Comparison of ENCODE assay signal across 8 cellular contexts in the genomic region with DNA sequence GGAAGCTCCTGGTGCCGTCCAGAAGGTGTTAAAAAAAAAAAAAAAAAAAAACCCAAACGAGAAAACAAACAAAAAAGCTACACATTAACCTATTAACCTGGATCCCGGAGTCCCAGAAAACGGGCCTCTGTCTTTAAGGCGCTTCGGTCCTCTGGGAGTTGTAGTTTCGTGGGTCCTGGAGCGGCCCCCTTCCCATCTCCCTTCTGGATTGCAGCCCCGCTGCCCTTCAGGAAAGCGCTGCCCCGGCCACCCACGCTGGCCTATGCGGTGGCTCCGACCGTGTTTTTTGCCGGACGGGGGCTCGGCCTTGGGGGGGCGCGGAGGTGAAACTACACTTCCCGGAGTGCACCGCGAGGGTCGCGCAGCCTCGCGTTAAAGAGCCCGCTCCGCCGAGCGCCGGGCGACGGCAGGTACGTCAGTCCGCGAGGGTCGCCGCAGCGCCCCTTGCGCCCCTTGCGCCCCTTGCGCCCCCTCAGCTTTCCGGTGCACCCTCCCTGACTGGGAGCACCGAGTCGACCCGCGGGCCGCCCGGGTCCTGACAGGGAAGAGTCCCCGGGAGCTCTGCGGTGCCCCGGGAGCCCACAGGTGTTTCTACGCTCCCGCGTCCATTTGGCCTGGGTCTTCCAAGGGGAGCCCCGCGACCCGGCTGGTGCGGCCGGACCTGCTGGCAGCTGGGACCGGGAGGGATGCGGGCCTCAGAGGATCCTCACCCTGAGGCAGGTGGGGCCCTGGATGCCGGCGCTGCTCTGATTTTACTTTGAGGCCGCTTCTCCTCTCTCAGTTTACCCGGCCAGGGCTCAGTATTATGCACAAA. TPM values are rescaled to one million over a fixed set of nuclear protein-coding genes. Genes with fewer than 3 reads are reported as not detected.
DNase-seq lines count a peak whose midpoint lies in the region; ATAC-seq and TF ChIP-seq lines count a peak whose summit lies in the region.

Gene FCSK, plus strand, starts transcription at position 375 of the 814 bp plus-strand sequence. CDS start 8,596 bp downstream, outside the sequence.

- H3K27me3 ChIP-seq in CD4-positive, CD25-positive, alpha-beta regulatory T cell (ENCODE audit: control insufficient read depth, insufficient read depth, low read length), result no peaks in the 10 kb centered on the region

- ATAC-seq in CD4-positive, CD25-positive, alpha-beta regulatory T cell (ENCODE audit: low read depth in 2 of 2), result peak; percentile 93
- ATAC-seq in GM19328 (IDR thresholded peaks at IDR 0.05; ENCODE audit: unreplicated experiment) (peak; percentile 81), HG03460 (IDR thresholded peaks at IDR 0.05; ENCODE audit: unreplicated experiment) (peak; percentile 86), natural killer cell (peak; percentile 87 to 94 (median 92))

- no peaks in the 10 kb centered on the region for H3K79me2 ChIP-seq in OCI-LY7 (ENCODE audit: insufficient read depth, low read depth, low read length)

- H3K9me3 ChIP-seq in CD4-positive, CD25-positive, alpha-beta regulatory T cell (ENCODE audit: control insufficient read depth in 2 of 2, low read length in 2 of 2), result no peaks in the 10 kb centered on the region
- H3K9me3 ChIP-seq in OCI-LY7 (ENCODE audit: low read length), result no peaks in the 10 kb centered on the region

- peak within 1 kb of the TSS; percentile 93 to 96 (median 94) for H3K4me3 Mint-ChIP-seq in CD4-positive, CD25-positive, alpha-beta regulatory T cell
- H3K4me3 Mint-ChIP-seq in natural killer cell, result peak within 1 kb of the TSS; percentile 95

- no peaks in the 10 kb centered on the region for H3K36me3 Mint-ChIP-seq in CD4-positive, CD25-positive, alpha-beta regulatory T cell
- no peaks in the 10 kb centered on the region for H3K36me3 Mint-ChIP-seq in natural killer cell

- H3K27ac Mint-ChIP-seq in CD4-positive, CD25-positive, alpha-beta regulatory T cell, result peak within 1 kb of the TSS; percentile 90 to 95 (median 92)
- H3K27ac Mint-ChIP-seq in natural killer cell, result peak within 1 kb of the TSS; percentile 83 to 92

- H3K9me3 Mint-ChIP-seq in CD4-positive, CD25-positive, alpha-beta regulatory T cell, result no peaks in the 10 kb centered on the region
- no peaks in the 10 kb centered on the region for H3K9me3 Mint-ChIP-seq in natural killer cell

- no TSS peak for BruUV-seq in OCI-LY7 (replicated peaks; lab: Mats Ljungman, UMichigan)

- CTCF ChIA-PET in OCI-LY7 (lab: Charles Lee; ENCODE audit: unreplicated experiment), result interaction anchor here (0.6 to 1.5 kb wide), 7 partner anchors 15 to 74 kb away, joined by 3 to 6 read pairs (median 3); partner anchors contain the start of gene ST3GAL2

- POLR2A ChIA-PET in OCI-LY7 (lab: Charles Lee), result interaction anchor here (0.7 to 2.9 kb wide), 18 partner anchors 12 to 304 kb away, joined by 3 to 19 read pairs (median 6); partner anchors contain the start of genes AARS1, COG4, SF3B3 and ST3GAL2

- H3K4me1 ChIP-seq in CD4-positive, CD25-positive, alpha-beta regulatory T cell (ENCODE audit: control insufficient read depth, insufficient read depth, low read length, poor library complexity, severe bottlenecking), result peaks cover 17% of the 10 kb centered on the region
- H3K4me1 ChIP-seq in OCI-LY7 (ENCODE audit: insufficient read depth, low read length, poor library complexity, severe bottlenecking), result peaks cover 11% of the 10 kb centered on the region

- peak within 1 kb of the TSS; percentile 84 for H3K4me3 ChIP-seq in CD4-positive, CD25-positive, alpha-beta regulatory T cell (ENCODE audit: low read depth, low read length)
- H3K4me3 ChIP-seq in OCI-LY7 (ENCODE audit: low read depth, low read length, poor library complexity, severe bottlenecking) (peak within 1 kb of the TSS; percentile 77), fibroblast of mammary gland (ENCODE audit: control insufficient read depth, low read depth, low read length) (peak within 1 kb of the TSS; percentile 85)

- H3K4me2 ChIP-seq in OCI-LY7 (ENCODE audit: low read length), result peak within 1 kb of the TSS; percentile 90

- peak within 1 kb of the TSS; percentile 92 for H2AFZ ChIP-seq in OCI-LY7 (ENCODE audit: low read length)

- no peaks in the 10 kb centered on the region for H3K36me3 ChIP-seq in CD4-positive, CD25-positive, alpha-beta regulatory T cell (ENCODE audit: control insufficient read depth, insufficient read depth, low read length)
- H3K36me3 ChIP-seq in OCI-LY7 (ENCODE audit: insufficient read depth, low read length), result no peaks in the 10 kb centered on the region

- H3K9me2 ChIP-seq in OCI-LY7 (ENCODE audit: insufficient read depth, low read length), result no peaks in the 10 kb centered on the region

- intact Hi-C loops in OCI-LY7 (cut with micrococcal nuclease; ENCODE audit: unreplicated experiment), result loop anchor here (1.0 to 2.0 kb wide), 4 partner anchors 16 to 73 kb away; partner anchors contain the start of gene ST3GAL2
- intact Hi-C loops in natural killer cell (cut with micrococcal nuclease), result loop anchor here (1.0 to 5.0 kb wide), 3 partner anchors 15 to 73 kb away; partner anchors contain the start of gene ST3GAL2

- H3K27ac ChIP-seq in CD4-positive, CD25-positive, alpha-beta regulatory T cell (ENCODE audit: insufficient read depth, low read length, poor library complexity, severe bottlenecking), result peak within 1 kb of the TSS; percentile 87
- H3K27ac ChIP-seq in OCI-LY7 (ENCODE audit: low read depth, low read length, poor library complexity, severe bottlenecking), result peak within 1 kb of the TSS; percentile 61

- peak; percentile 61 to 86 (median 79) for DNase-seq in CD4-positive, CD25-positive, alpha-beta regulatory T cell
- DNase-seq in OCI-LY7 (ENCODE audit: low spot score), result peak; percentile 90
- DNase-seq in activated T-helper 1 cell treated with Interleukin-2 at 50 U/mL for 16 hours (ENCODE audit: low read depth), result peak; percentile 44
- peak; percentile 63 for DNase-seq in fibroblast of mammary gland (ENCODE audit: low read depth)
- peak; percentile 68 for DNase-seq in natural killer cell
- peak; percentile 62 for DNase-seq in stimulated activated naive CD4-positive, alpha-beta T cell treated with Interleukin-2 at 50 U/mL for 16 hours (lab: John Stamatoyannopoulos, UW)

- peak; percentile 67 for TF ChIP-seq CTCF in OCI-LY7 (conservative IDR thresholded peaks at IDR 0.05; ENCODE audit: low read length)
- TF ChIP-seq CTCF in fibroblast of mammary gland (conservative IDR thresholded peaks at IDR 0.05; ENCODE audit: control insufficient read depth, insufficient read depth, low read depth, low read length), result no peak
- no peak for TF ChIP-seq CTCF in natural killer cell (IDR thresholded peaks at IDR 0.05)

- no peaks in the 10 kb centered on the region for H4K20me1 ChIP-seq in OCI-LY7 (ENCODE audit: insufficient read depth, low read length)

- no peaks in the 10 kb centered on the region for H3K27me3 Mint-ChIP-seq in CD4-positive, CD25-positive, alpha-beta regulatory T cell
- no peaks in the 10 kb centered on the region for H3K27me3 Mint-ChIP-seq in natural killer cell (ENCODE audit: low read depth in 2 of 2)

- H3K4me1 Mint-ChIP-seq in CD4-positive, CD25-positive, alpha-beta regulatory T cell, result peaks cover 15 to 43% (median 25%) of the 10 kb centered on the region in 4 donors
- peaks cover 10 to 20% of the 10 kb centered on the region in 2 donors for H3K4me1 Mint-ChIP-seq in natural killer cell

RNA-seq across cellular contexts. Expression of gene FCSK, which starts in this region (rescaled TPM):
- 28.5 TPM for total RNA-seq in CD4-positive, CD25-positive, alpha-beta regulatory T cell
- polyA plus RNA-seq in CD4-positive, CD25-positive, alpha-beta regulatory T cell, result 10 to 100 TPM in 1 of 4 donors, 1 to 10 TPM in 3; 5.7 to 11.5 (median 7.7) TPM
- total RNA-seq in OCI-LY7 (2014; rRNA removed; shearing (Covaris generic)), result 6.8 and 7.4 TPM in 2 replicates
- total RNA-seq in OCI-LY7 (2022), result 14.2 and 14.3 TPM in 2 replicates
- total RNA-seq in natural killer cell, result 10 to 100 TPM; 28.5 to 33.0 (median 29.6) TPM

Comparison
In these comparisons a context has a peak if more than half of its experiments do, and no peak if none do; other contexts are left out.
1. Peak in every context shown above with its lines: DNase-seq, ATAC-seq, H3K4me3 ChIP-seq and H3K27ac ChIP-seq.